8 cellular contexts compared by ENCODE assay signal in genomic region chr13:26185720-26186119, GRCh38. TPM values are rescaled to one million over a fixed set of nuclear protein-coding genes. Genes with fewer than 3 reads are reported as not detected.
A peak's percentile ranks its signal among the peaks of the same experiment; 100 is the strongest.
DNase-seq lines count a peak whose midpoint lies in the region; ATAC-seq lines count a peak whose summit lies in the region.

No MANE protein-coding gene starts in this region.

- H3K18ac ChIP-seq in neuronal stem cell (ENCODE audit: low read length) = no peak overlapping the region

- H4K8ac ChIP-seq in neuronal stem cell (ENCODE audit: low read depth, low read length) = no peak overlapping the region

- no peak overlapping the region for H3K27ac ChIP-seq in neuronal stem cell (replicated peaks; ENCODE audit: low read length)

- DNase-seq in M059J (ENCODE audit: low read depth) = peak; percentile 9
- peak; percentile 6 for DNase-seq in neuronal stem cell (ENCODE audit: low spot score)
- no peak for DNase-seq in GDM1 (lab: John Stamatoyannopoulos, UW)
- no peak for DNase-seq in DMS 273 (lab: John Stamatoyannopoulos, UW; ENCODE audit: unreplicated experiment)
- no peak for DNase-seq in ACHN
- DNase-seq in stimulated activated CD8-positive, alpha-beta memory T cell treated with anti-CD3 and anti-CD28 coated beads, Interleukin-4, amount 100 ng/mL, for 48 hours = no peak

- no peak overlapping the region for H3K4me2 ChIP-seq in neuronal stem cell (ENCODE audit: insufficient read depth, low read length, poor library complexity, severe bottlenecking)

- no peak overlapping the region for H4K91ac ChIP-seq in neuronal stem cell (ENCODE audit: low read depth, low read length, poor library complexity)

- H3K9me3 ChIP-seq in endocrine pancreas (ENCODE audit: control insufficient read depth, low read length) = no peaks in the 10 kb centered on the region
- H3K9me3 ChIP-seq in neuronal stem cell (replicated peaks in 1 of 2; ENCODE audit: control insufficient read depth in 2 of 2, insufficient read depth in 1 of 2, low read depth in 1 of 2, low read length in 2 of 2) = no peaks in the 10 kb centered on the region

- H3K36me3 ChIP-seq in endocrine pancreas (ENCODE audit: control insufficient read depth, insufficient read depth, low read length) (no peaks in the 10 kb centered on the region), neuronal stem cell (replicated peaks in 1 of 2; ENCODE audit: control insufficient read depth in 2 of 2, insufficient read depth in 2 of 2, low read length in 2 of 2) (no peaks in the 10 kb centered on the region)

- no CpG with 5 or more reads among the region's 8 CpGs for WGBS in neuronal stem cell (ENCODE audit: extremely low coverage in 2 of 2, insufficient read length in 2 of 2, insufficient replicate concordance in 1 of 2), 2 donors

- no peak overlapping the region for H2BK120ac ChIP-seq in neuronal stem cell (ENCODE audit: low read depth, low read length)

- no peak overlapping the region for H3K14ac ChIP-seq in neuronal stem cell (ENCODE audit: low read length)

- H2AFZ ChIP-seq in neuronal stem cell (ENCODE audit: low read length) = peak overlapping the region; percentile 86

- no peak overlapping the region for H3K4ac ChIP-seq in neuronal stem cell (ENCODE audit: low read length)

- in situ Hi-C loops in ACHN (cut with HindIII; ENCODE audit: low pct_ligation_motif_present, low pct_unique_long_range_greater_than_20kb, low sequenced_read_pairs) = no loop called here

- H3K4me3 ChIP-seq in endocrine pancreas (ENCODE audit: control insufficient read depth, insufficient read depth, low read length) (peak overlapping the region; percentile 78), neuronal stem cell (ENCODE audit: low read length in 2 of 2) (peak overlapping the region in 1 of 2 donors; percentile 36)

- no peak overlapping the region for H2AK5ac ChIP-seq in neuronal stem cell (ENCODE audit: low read depth, low read length)

- H3K79me1 ChIP-seq in neuronal stem cell (ENCODE audit: low read depth, low read length) = no peaks in the 10 kb centered on the region

- H2BK5ac ChIP-seq in neuronal stem cell (ENCODE audit: low read length) = no peak overlapping the region

- H3K4me1 ChIP-seq in endocrine pancreas (ENCODE audit: control insufficient read depth, insufficient read depth, low read length) = peaks cover 4% of the 10 kb centered on the region
- H3K4me1 ChIP-seq in neuronal stem cell (ENCODE audit: control insufficient read depth in 2 of 2, insufficient read depth in 1 of 2, low read depth in 1 of 2, low read length in 2 of 2) = no peaks in the 10 kb centered on the region

- H3K27me3 ChIP-seq in endocrine pancreas (ENCODE audit: control insufficient read depth, insufficient read depth, low read length) = no peaks in the 10 kb centered on the region
- H3K27me3 ChIP-seq in neuronal stem cell (ENCODE audit: control insufficient read depth in 3 of 3, insufficient read depth in 3 of 3, low read depth in 1 of 3, low read length in 3 of 3) = no peaks in the 10 kb centered on the region

- H2BK15ac ChIP-seq in neuronal stem cell (ENCODE audit: low read length) = no peak overlapping the region

- no peak overlapping the region for H3K23ac ChIP-seq in neuronal stem cell (ENCODE audit: low read depth, low read length, poor library complexity)

- no peak overlapping the region for H2BK12ac ChIP-seq in neuronal stem cell (ENCODE audit: low read length)

- peak overlapping the region; percentile 63 for H3K9ac ChIP-seq in endocrine pancreas (ENCODE audit: control insufficient read depth, insufficient read depth, low read length)
- no peak overlapping the region for H3K9ac ChIP-seq in neuronal stem cell (ENCODE audit: low read depth, low read length, poor library complexity)

- ATAC-seq in GM21423 (IDR thresholded peaks at IDR 0.05; ENCODE audit: unreplicated experiment) = peak; percentile 4

RNA-seq across cellular contexts. Expression of gene RNF6, which starts 36.4 kb away (rescaled TPM):
- total RNA-seq in M059J (2014; rRNA removed; shearing (Covaris generic)) = 26.8 and 27.5 TPM in 2 replicates
- 17.1 TPM for polyA plus RNA-seq in neuronal stem cell (2013, experiment 1 of 2)
- 17.6 TPM for polyA plus RNA-seq in neuronal stem cell (2013, experiment 2 of 2)

Comparison
In these comparisons a context has a peak if more than half of its experiments do, and no peak if none do; other contexts are left out.
1. DNase-seq: peak in M059J (single experiment) and neuronal stem cell (single experiment); none in GDM1 (single experiment), DMS 273 (single experiment), ACHN (single experiment) and stimulated activated CD8-positive, alpha-beta memory T cell treated with anti-CD3 and anti-CD28 coated beads, Interleukin-4, amount 100 ng/mL, for 48 hours (single experiment).